ENCODE assay signal across 12 cellular contexts in genomic region chr19:939922-940321, GRCh38. TPM values are rescaled to one million over a fixed set of nuclear protein-coding genes. Genes with fewer than 3 reads are reported as not detected.
A peak's percentile ranks its signal among the peaks of the same experiment; 100 is the strongest.
DNase-seq lines count a peak whose midpoint lies in the region; ATAC-seq and TF ChIP-seq lines count a peak whose summit lies in the region.
"Had no signal": no experiment of that assay in that cellular context is flagged by ENCODE, and none has a peak within 500 bp of the region (broad histone marks: within the 10 kb centered on the region; RNA-seq: fewer than 3 reads in every experiment).

No MANE protein-coding gene starts in this region.

- CTCF ChIA-PET in OCI-LY7 (lab: Charles Lee; ENCODE audit: unreplicated experiment), result no interaction called here

- H3K9me3 ChIP-seq in SK-N-MC (ENCODE audit: low read depth, low read length) (no peaks in the 10 kb centered on the region), endodermal cell (ENCODE audit: control insufficient read depth, low read length) (no peaks in the 10 kb centered on the region), OCI-LY7 (ENCODE audit: low read length) (no peaks in the 10 kb centered on the region)

- peaks cover 69% of the 10 kb centered on the region for H3K36me3 Mint-ChIP-seq in endodermal cell (ENCODE audit: low read depth)

- H3K27ac ChIP-seq in SK-N-MC, result peak overlapping the region; percentile 70; the same call in 1 of the 2 replicates
- H3K27ac ChIP-seq in endodermal cell (ENCODE audit: low read depth, low read length), result peak overlapping the region; percentile 49
- peak overlapping the region; percentile 68 for H3K27ac ChIP-seq in rectal smooth muscle tissue (ENCODE audit: low read depth, low read length)
- no peak overlapping the region for H3K27ac ChIP-seq in OCI-LY7 (ENCODE audit: low read depth, low read length, poor library complexity, severe bottlenecking)

- H3K4me1 ChIP-seq in endodermal cell (ENCODE audit: control insufficient read depth, insufficient read depth, low read length), result no peaks in the 10 kb centered on the region
- H3K4me1 ChIP-seq in rectal smooth muscle tissue (ENCODE audit: control insufficient read depth, insufficient read depth, low read length), result peaks cover 5% of the 10 kb centered on the region
- no peaks in the 10 kb centered on the region for H3K4me1 ChIP-seq in OCI-LY7 (ENCODE audit: insufficient read depth, low read length, poor library complexity, severe bottlenecking)

- no peak overlapping the region for H2AFZ ChIP-seq in OCI-LY7 (ENCODE audit: low read length)

- ATAC-seq in HG03469 (IDR thresholded peaks at IDR 0.05; ENCODE audit: unreplicated experiment), result no peak
- ATAC-seq in GM21717 (IDR thresholded peaks at IDR 0.05; ENCODE audit: unreplicated experiment), result no peak

- no peak overlapping the region for H3K4me3 Mint-ChIP-seq in endodermal cell

- no peaks in the 10 kb centered on the region for H4K20me1 ChIP-seq in OCI-LY7 (ENCODE audit: insufficient read depth, low read length)

- POLR2A ChIA-PET in OCI-LY7 (lab: Charles Lee), result no interaction called here

- DNase-seq in GM06990 (ENCODE audit: extremely low read depth, insufficient read length) (no peak), SK-N-MC (ENCODE audit: low read depth, low spot score) (no peak), endodermal cell (no peak), OCI-LY7 (ENCODE audit: low spot score) (no peak), SKM-1 (lab: John Stamatoyannopoulos, UW; ENCODE audit: unreplicated experiment) (no peak)

- H3K27me3 Mint-ChIP-seq in endodermal cell (ENCODE audit: insufficient read depth), result no peaks in the 10 kb centered on the region

- no peak for TF ChIP-seq CTCF in GM06990 (IDR thresholded peaks at IDR 0.05; ENCODE audit: insufficient read depth, low read length, poor library complexity, severe bottlenecking)
- no peak for TF ChIP-seq CTCF in endodermal cell (conservative IDR thresholded peaks at IDR 0.05)
- no peak for TF ChIP-seq CTCF in OCI-LY7 (conservative IDR thresholded peaks at IDR 0.05; ENCODE audit: low read length)

- H3K27me3 ChIP-seq in GM06990 (replicated peaks; ENCODE audit: control insufficient read depth, insufficient read depth, low read length), result no peaks in the 10 kb centered on the region
- no peaks in the 10 kb centered on the region for H3K27me3 ChIP-seq in endodermal cell (ENCODE audit: control insufficient read depth, insufficient read depth, low read length, poor library complexity, severe bottlenecking)
- no peaks in the 10 kb centered on the region for H3K27me3 ChIP-seq in rectal smooth muscle tissue (ENCODE audit: control insufficient read depth, insufficient read depth, low read length)

- intact Hi-C loops in OCI-LY7 (cut with micrococcal nuclease; ENCODE audit: unreplicated experiment), result no loop called here

- no peaks in the 10 kb centered on the region for H3K9me2 ChIP-seq in OCI-LY7 (ENCODE audit: insufficient read depth, low read length)

- H3K9me3 Mint-ChIP-seq in endodermal cell, result peaks cover 1% of the 10 kb centered on the region

- no TSS peak for BruUV-seq in OCI-LY7 (replicated peaks; lab: Mats Ljungman, UMichigan)

- no peak overlapping the region for H3K9ac ChIP-seq in SK-N-MC (ENCODE audit: insufficient read length)
- no peak overlapping the region for H3K9ac ChIP-seq in endodermal cell (ENCODE audit: extremely low read depth, low read length, poor library complexity, severe bottlenecking)
- H3K9ac ChIP-seq in rectal smooth muscle tissue (ENCODE audit: low read length), result no peak overlapping the region

- peak overlapping the region; percentile 42 for H3K27ac Mint-ChIP-seq in endodermal cell

- no peaks in the 10 kb centered on the region for H3K4me1 Mint-ChIP-seq in endodermal cell

- WGBS in endodermal cell (ENCODE audit: insufficient coverage in 1 of 2, insufficient read length in 1 of 2), 2 experiments, result 96 to 100% methylated on average over 3 to 7 of the region's 7 CpGs

- H3K4me2 ChIP-seq in OCI-LY7 (ENCODE audit: low read length), result no peak overlapping the region

- H3K4me3 ChIP-seq in GM06990 (replicated peaks; ENCODE audit: low read depth, low read length), result peak overlapping the region; percentile 51
- no peak overlapping the region for H3K4me3 ChIP-seq in SK-N-MC
- H3K4me3 ChIP-seq in endodermal cell (ENCODE audit: low read length), result no peak overlapping the region
- no peak overlapping the region for H3K4me3 ChIP-seq in rectal smooth muscle tissue (ENCODE audit: low read length)
- H3K4me3 ChIP-seq in OCI-LY7 (ENCODE audit: low read depth, low read length, poor library complexity, severe bottlenecking), result no peak overlapping the region

- no peaks in the 10 kb centered on the region for H3K79me2 ChIP-seq in OCI-LY7 (ENCODE audit: insufficient read depth, low read depth, low read length)

- H3K36me3 ChIP-seq in GM06990 (ENCODE audit: control insufficient read depth, insufficient read depth, low read length) (peaks cover 38% of the 10 kb centered on the region), SK-N-MC (ENCODE audit: insufficient read depth, low read length) (no peaks in the 10 kb centered on the region; the same call in 1 of the 2 replicates), endodermal cell (ENCODE audit: control insufficient read depth, insufficient read depth, low read length) (peaks cover 38% of the 10 kb centered on the region), rectal smooth muscle tissue (ENCODE audit: control insufficient read depth, insufficient read depth, low read length) (no peaks in the 10 kb centered on the region), OCI-LY7 (ENCODE audit: insufficient read depth, low read length) (no peaks in the 10 kb centered on the region)

RNA-seq across cellular contexts. Expression of gene ARID3A, which starts 14.1 kb away (rescaled TPM):
- 100 to 1,000 TPM; 121 to 124 TPM for total RNA-seq in endodermal cell
- 40.4 TPM for polyA plus RNA-seq in endodermal cell (2013, experiment 1 of 2)
- 41.7 TPM for polyA plus RNA-seq in endodermal cell (2013, experiment 2 of 2)
- 7.9 and 9.9 TPM in 2 replicates for total RNA-seq in OCI-LY7 (2014; rRNA removed; shearing (Covaris generic))
- 21.6 and 23.5 TPM in 2 replicates for total RNA-seq in OCI-LY7 (2022)

RNA-seq across cellular contexts. Expression of gene KISS1R, which starts 22.8 kb away (rescaled TPM):
- total RNA-seq in endodermal cell (under 1 TPM in 1 of 2 donors, not detected in 1; 0.73 TPM), OCI-LY7 (2022) (not detected in 2 replicates)
- 1.3 TPM for polyA plus RNA-seq in endodermal cell (2013, experiment 1 of 2)
- polyA plus RNA-seq in endodermal cell (2013, experiment 2 of 2), result 0.70 TPM
- total RNA-seq in OCI-LY7 (2014; rRNA removed; shearing (Covaris generic)), result not detected in 2 replicates
- total RNA-seq: astrocyte, Daoy, lung microvascular endothelial cell, subcutaneous adipose tissue had no signal

RNA-seq across cellular contexts. Expression of gene R3HDM4, which starts 26.9 kb away (rescaled TPM):
- total RNA-seq in endodermal cell (10 to 100 TPM; 61.1 to 64.7 TPM), OCI-LY7 (2022) (64.9 and 75.2 TPM in 2 replicates)
- 54.6 TPM for polyA plus RNA-seq in endodermal cell (2013, experiment 1 of 2)
- polyA plus RNA-seq in endodermal cell (2013, experiment 2 of 2), result 56.9 TPM
- 39.5 and 43.5 TPM in 2 replicates for total RNA-seq in OCI-LY7 (2014; rRNA removed; shearing (Covaris generic))

RNA-seq across cellular contexts. Expression of gene WDR18, which starts 44.2 kb away (rescaled TPM):
- 10 to 100 TPM; 68.6 to 85.6 TPM for total RNA-seq in endodermal cell
- 59.4 TPM for polyA plus RNA-seq in endodermal cell (2013, experiment 1 of 2)
- polyA plus RNA-seq in endodermal cell (2013, experiment 2 of 2), result 62.7 TPM
- total RNA-seq in OCI-LY7 (2014; rRNA removed; shearing (Covaris generic)), result 61.6 and 74.7 TPM in 2 replicates
- 38.4 and 51.4 TPM in 2 replicates for total RNA-seq in OCI-LY7 (2022)

RNA-seq across cellular contexts. Expression of gene RNU6-9, which starts 46.6 kb away (rescaled TPM):
- total RNA-seq in endodermal cell (not detected), OCI-LY7 (2022) (not detected in 2 replicates)
- polyA plus RNA-seq in endodermal cell (2013, experiment 1 of 2), result under 0.01 TPM
- polyA plus RNA-seq in endodermal cell (2013, experiment 2 of 2), result under 0.01 TPM
- total RNA-seq in OCI-LY7 (2014; rRNA removed; shearing (Covaris generic)), result not detected in 2 replicates
- total RNA-seq: astrocyte, Daoy, lung microvascular endothelial cell, subcutaneous adipose tissue had no signal

Comparison
In these comparisons a context has a peak if more than half of its experiments do, and no peak if none do; other contexts are left out.
1. RNA of gene ARID3A, which starts 14.1 kb away (total RNA-seq): 121 to 124 TPM in endodermal cell; 7.9 to 23.5 TPM in OCI-LY7; every median in the first group is over 4 times any median in the second.